1 cellular context compared by ENCODE assay signal in genomic region chr4:102792361-102792936, GRCh38.
A peak's percentile ranks its signal among the peaks of the same experiment; 100 is the strongest.
TF ChIP-seq lines count a peak whose summit lies in the region.

No MANE protein-coding gene starts in this region.

TF ChIP-seq in HepG2, 621 proteins besides CTCF, POLR2A, EP300 and RAD21:
- TF ChIP-seq ZNF776 (CRISPR knock-in tag; IDR thresholded peaks at IDR 0.05) (no peak), RNF2 (conservative IDR thresholded peaks at IDR 0.05; ENCODE audit: low read depth) (no peak), POLR2AphosphoS5 (IDR thresholded peaks at IDR 0.05; ENCODE audit: low read depth, low read length) (peak; percentile 42), RBM22 (optimal IDR thresholded peaks at IDR 0.05; ENCODE audit: low read length) (peak; percentile 90), POLR2AphosphoS2 (IDR thresholded peaks at IDR 0.05; ENCODE audit: low read depth, low read length) (peak; percentile 76), POGZ (CRISPR knock-in tag; IDR thresholded peaks at IDR 0.05) (no peak)
TF ChIP-seq in HepG2: peak in this region for 3.
